ENCODE assay signal across 1 cellular context in genomic region chr5:170479484-170479883, GRCh38.
TF ChIP-seq lines count a peak whose summit lies in the region.

No MANE protein-coding gene starts in this region.

TF ChIP-seq in K562, 482 proteins besides CTCF, POLR2A, EP300 and RAD21 (continued from another document):
- TF ChIP-seq, protein P1, sequence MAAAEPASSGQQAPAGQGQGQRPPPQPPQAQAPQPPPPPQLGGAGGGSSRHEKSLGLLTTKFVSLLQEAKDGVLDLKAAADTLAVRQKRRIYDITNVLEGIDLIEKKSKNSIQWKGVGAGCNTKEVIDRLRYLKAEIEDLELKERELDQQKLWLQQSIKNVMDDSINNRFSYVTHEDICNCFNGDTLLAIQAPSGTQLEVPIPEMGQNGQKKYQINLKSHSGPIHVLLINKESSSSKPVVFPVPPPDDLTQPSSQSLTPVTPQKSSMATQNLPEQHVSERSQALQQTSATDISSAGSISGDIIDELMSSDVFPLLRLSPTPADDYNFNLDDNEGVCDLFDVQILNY (CRISPR knock-in tag; IDR thresholded peaks at IDR 0.05): no peak
- peak; percentile 52 for TF ChIP-seq C11orf30 (IDR thresholded peaks at IDR 0.05; ENCODE audit: low read depth)
